ENCODE assay signal across 8 cellular contexts in genomic region chr2:218367415-218368149, GRCh38. TPM values are rescaled to one million over a fixed set of nuclear protein-coding genes. Genes with fewer than 3 reads are reported as not detected.
DNase-seq lines count a peak whose midpoint lies in the region; ATAC-seq and TF ChIP-seq lines count a peak whose summit lies in the region.

No MANE protein-coding gene starts in this region.

- H3K4me1 Mint-ChIP-seq in T-helper 2 cell treated with Interferon-gamma antibody and Interleukin-4, amounts not matched to agents 5 μg/mL and 100 μg/mL, for 36 hours (ENCODE audit: low read depth): peaks cover 29% of the 10 kb centered on the region

- peaks cover 12% of the 10 kb centered on the region for H3K27me3 Mint-ChIP-seq in T-helper 2 cell treated with Interferon-gamma antibody and Interleukin-4, amounts not matched to agents 5 μg/mL and 100 μg/mL, for 36 hours (ENCODE audit: low read depth)

- H3K4me3 Mint-ChIP-seq in T-helper 2 cell treated with Interferon-gamma antibody and Interleukin-4, amounts not matched to agents 5 μg/mL and 100 μg/mL, for 36 hours: peak overlapping the region; percentile 69

- no peaks in the 10 kb centered on the region for H3K9me3 Mint-ChIP-seq in T-helper 2 cell treated with Interferon-gamma antibody and Interleukin-4, amounts not matched to agents 5 μg/mL and 100 μg/mL, for 36 hours

- no peak for TF ChIP-seq CTCF in ascending aorta (IDR thresholded peaks at IDR 0.05)

- peak; percentile 84 for TF ChIP-seq POLR2A in GM19099 (IDR thresholded peaks at IDR 0.05; ENCODE audit: extremely low read depth, insufficient read length, low read depth)

- H3K9me3 ChIP-seq in ascending aorta (no peaks in the 10 kb centered on the region), skeletal muscle tissue (ENCODE audit: control insufficient read depth in 3 of 3, low read length in 3 of 3) (peaks cover 2 to 4% (median 4%) of the 10 kb centered on the region in 3 donors)

- H3K27ac Mint-ChIP-seq in T-helper 2 cell treated with Interferon-gamma antibody and Interleukin-4, amounts not matched to agents 5 μg/mL and 100 μg/mL, for 36 hours: peak overlapping the region; percentile 84

- in situ Hi-C loops in ACHN (cut with HindIII; ENCODE audit: low pct_ligation_motif_present, low pct_unique_long_range_greater_than_20kb, low sequenced_read_pairs): no loop called here

- H3K9ac ChIP-seq in skeletal muscle tissue (ENCODE audit: low read depth in 1 of 3, low read length in 3 of 3): peak overlapping the region; percentile 71 to 82 (median 71)

- intact Hi-C loops in ascending aorta (cut with DNase I): loop anchor here (2.0 to 5.0 kb wide), 3 partner anchors 21 to 150 kb away; partner anchors contain the start of gene ARPC2

- H3K27me3 ChIP-seq in ascending aorta (no peaks in the 10 kb centered on the region), skeletal muscle tissue (ENCODE audit: control insufficient read depth in 3 of 3, insufficient read depth in 3 of 3, low read length in 3 of 3) (no peaks in the 10 kb centered on the region)

- H3K4me1 ChIP-seq in ascending aorta (peaks cover 0 to 16% of the 10 kb centered on the region in 2 donors), skeletal muscle tissue (ENCODE audit: control insufficient read depth in 3 of 3, insufficient read depth in 3 of 3, low read length in 3 of 3) (peaks cover 2 to 11% (median 2%) of the 10 kb centered on the region in 3 donors)

- H3K27ac ChIP-seq in ascending aorta: peak overlapping the region; percentile 79 to 95
- peak overlapping the region; percentile 79 for H3K27ac ChIP-seq in skeletal muscle tissue (ENCODE audit: low read depth, low read length)

- H3K36me3 ChIP-seq in ascending aorta (no peaks in the 10 kb centered on the region), skeletal muscle tissue (ENCODE audit: control insufficient read depth in 3 of 3, insufficient read depth in 3 of 3, low read length in 3 of 3) (no peaks in the 10 kb centered on the region)

- DNase-seq in ACHN (peak; percentile 84), ascending aorta (ENCODE audit: low spot score in 2 of 2) (peak; percentile 77 to 94), NCI-H1417 (lab: John Stamatoyannopoulos, UW) (no peak)
- peak; percentile 83 for DNase-seq in T-helper 2 cell treated with Interferon-gamma antibody and Interleukin-4, amounts not matched to agents 5 μg/mL and 100 μg/mL, for 36 hours (ENCODE audit: low spot score)

- peak; percentile 65 for ATAC-seq in HG03378 (IDR thresholded peaks at IDR 0.05; ENCODE audit: unreplicated experiment)

- no peaks in the 10 kb centered on the region for H3K36me3 Mint-ChIP-seq in T-helper 2 cell treated with Interferon-gamma antibody and Interleukin-4, amounts not matched to agents 5 μg/mL and 100 μg/mL, for 36 hours (ENCODE audit: low read depth)

- peak overlapping the region; percentile 53 to 64 for H3K4me3 ChIP-seq in ascending aorta
- peak overlapping the region; percentile 52 for H3K4me3 ChIP-seq in iPS-11a (ENCODE audit: low read depth, low read length)
- H3K4me3 ChIP-seq in skeletal muscle tissue (ENCODE audit: low read length in 3 of 3): peak overlapping the region; percentile 69 to 77 (median 70)

RNA-seq across cellular contexts. Expression of gene CATIP, which starts 10.9 kb away (rescaled TPM):
- total RNA-seq in ascending aorta (not detected), skeletal muscle tissue (not detected)

RNA-seq across cellular contexts. Expression of gene SLC11A1, which starts 14.5 kb away (rescaled TPM):
- 16.4 TPM for total RNA-seq in ascending aorta
- 1.0 TPM for total RNA-seq in skeletal muscle tissue

RNA-seq across cellular contexts. Expression of gene CTDSP1, which starts 32.1 kb away (rescaled TPM):
- 144 TPM for total RNA-seq in ascending aorta
- total RNA-seq in skeletal muscle tissue: 44.4 TPM

RNA-seq across cellular contexts. Expression of gene VIL1, which starts 51.3 kb away (rescaled TPM):
- total RNA-seq in ascending aorta: not detected
- not detected for total RNA-seq in skeletal muscle tissue

Comparison
In these comparisons a context has a peak if more than half of its experiments do, and no peak if none do; other contexts are left out.
1. DNase-seq: peak in ACHN (single experiment), T-helper 2 cell treated with Interferon-gamma antibody and Interleukin-4, amounts not matched to agents 5 μg/mL and 100 μg/mL, for 36 hours (single experiment) and ascending aorta (2 of 2); none in NCI-H1417 (0 of 3).
2. Peak in every context shown above with its lines, with median percentiles within 50 percentile points of each other: H3K4me3 ChIP-seq.